In the genomic region with DNA sequence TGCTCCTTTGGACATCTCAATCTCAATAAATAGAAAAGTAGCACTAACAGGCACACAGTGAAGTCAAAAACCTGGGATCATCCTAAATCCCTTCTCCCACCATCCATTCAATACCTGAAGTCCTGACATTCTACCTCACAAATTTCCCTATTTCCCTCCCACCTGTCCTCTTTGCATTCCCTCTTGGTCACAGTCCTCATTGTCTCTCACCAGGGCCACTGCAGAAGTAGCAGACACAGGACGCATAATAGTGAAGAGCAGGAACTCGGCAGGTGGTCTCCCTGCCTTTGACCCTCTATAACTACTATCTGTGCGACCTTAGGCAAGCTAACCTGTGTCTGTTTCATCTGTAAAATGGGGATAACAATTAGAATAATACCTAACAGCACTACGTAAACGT, we compare ENCODE assay signal across 1 cellular context.
TF ChIP-seq lines count a peak whose summit lies in the region.

No MANE protein-coding gene starts in this region.

TF ChIP-seq in GM12878, 131 proteins besides CTCF, POLR2A, EP300 and RAD21:
- TF ChIP-seq ZBTB33 (IDR thresholded peaks at IDR 0.05), result no peak
TF ChIP-seq in GM12878: peak in this region for 0.
